In genomic region chr12:57518920-57519757, GRCh38 we compare ENCODE assay signal across 8 cellular contexts. TPM values are rescaled to one million over a fixed set of nuclear protein-coding genes. Genes with fewer than 3 reads are reported as not detected.
DNase-seq lines count a peak whose midpoint lies in the region; ATAC-seq, FAIRE-seq and TF ChIP-seq lines count a peak whose summit lies in the region.

No MANE protein-coding gene starts in this region.

- peaks cover 39% of the 10 kb centered on the region for H4K20me1 ChIP-seq in hepatocyte (ENCODE audit: insufficient read depth, poor library complexity, severe bottlenecking)

- H3K9me3 ChIP-seq in hepatocyte (ENCODE audit: low read depth) (no peaks in the 10 kb centered on the region), small intestine (ENCODE audit: control insufficient read depth, low read depth) (no peaks in the 10 kb centered on the region)

- ATAC-seq in activated naive CD8-positive, alpha-beta T cell treated with anti-CD3 and anti-CD28 coated beads, Interleukin-2, amount 10 ng/mL, durations not matched to agents 7 days and 5 days (ENCODE audit: low read depth): no peak
- ATAC-seq in HG03342 (IDR thresholded peaks at IDR 0.05; ENCODE audit: unreplicated experiment): no peak

- intact Hi-C loops in CD14-positive monocyte (cut with micrococcal nuclease): no loop called here

- H3K4me2 ChIP-seq in hepatocyte: peak overlapping the region; percentile 93

- peak overlapping the region; percentile 96 to 97 for H3K4me3 Mint-ChIP-seq in CD14-positive monocyte
- peak overlapping the region; percentile 93 to 100 (median 98) for H3K4me3 Mint-ChIP-seq in IgD-negative memory B cell
- peak overlapping the region; percentile 96 for H3K4me3 Mint-ChIP-seq in activated naive CD8-positive, alpha-beta T cell treated with anti-CD3 and anti-CD28 coated beads, Interleukin-2, amount 10 ng/mL, durations not matched to agents 7 days and 5 days

- 31% methylated on average over 7 of the region's 7 CpGs for WGBS in hepatocyte (ENCODE audit: low lambda C conversion rate, missing lambda C conversion rate)
- 23 to 27% (median 26%) methylated on average over 7 of the region's 7 CpGs for WGBS in small intestine, 3 donors

- H3K9me3 Mint-ChIP-seq in CD14-positive monocyte: peaks cover 0 to 2% (median 0%) of the 10 kb centered on the region in 7 donors
- H3K9me3 Mint-ChIP-seq in IgD-negative memory B cell: no peaks in the 10 kb centered on the region
- H3K9me3 Mint-ChIP-seq in activated naive CD8-positive, alpha-beta T cell treated with anti-CD3 and anti-CD28 coated beads, Interleukin-2, amount 10 ng/mL, durations not matched to agents 7 days and 5 days: no peaks in the 10 kb centered on the region

- no peaks in the 10 kb centered on the region for H3K36me3 ChIP-seq in hepatocyte (replicated peaks; ENCODE audit: insufficient read depth, low read depth)
- peaks cover 6 to 28% of the 10 kb centered on the region in 2 donors for H3K36me3 ChIP-seq in small intestine (ENCODE audit: control insufficient read depth in 2 of 2, insufficient read depth in 2 of 2, low read length in 2 of 2)

- peaks cover 40% of the 10 kb centered on the region for H3K79me2 ChIP-seq in hepatocyte

- DNase-seq in CD14-positive monocyte (ENCODE audit: low spot score): no peak
- DNase-seq in activated naive CD8-positive, alpha-beta T cell treated with anti-CD3 and anti-CD28 coated beads, Interleukin-2, amount 10 ng/mL, durations not matched to agents 7 days and 5 days: no peak
- DNase-seq in hepatocyte (ENCODE audit: low spot score): peak; percentile 46
- no peak for DNase-seq in small intestine
- DNase-seq in G401 (ENCODE audit: low spot score): no peak
- no peak for DNase-seq in hippocampal formation (lab: John Stamatoyannopoulos, UW)

- no peak for FAIRE-seq in small intestine (lab: Jason Lieb, UNC)

- POLR2A ChIA-PET in activated naive CD8-positive, alpha-beta T cell treated with anti-CD3 and anti-CD28 coated beads, Interleukin-2, amount 10 ng/mL, durations not matched to agents 7 days and 5 days (lab: Charles Lee): interaction anchor here (0.5 to 4.9 kb wide), 14 partner anchors 9 to 850 kb away, joined by 3 to 94 read pairs (median 5); partner anchors contain the start of genes ARHGAP9, DCTN2, GLI1 and MARS1

- H3K36me3 Mint-ChIP-seq in CD14-positive monocyte (peaks cover 51 to 52% of the 10 kb centered on the region in 2 donors), IgD-negative memory B cell (no peaks in the 10 kb centered on the region)
- peaks cover 34% of the 10 kb centered on the region for H3K36me3 Mint-ChIP-seq in activated naive CD8-positive, alpha-beta T cell treated with anti-CD3 and anti-CD28 coated beads, Interleukin-2, amount 10 ng/mL, durations not matched to agents 7 days and 5 days

- H3K4me3 ChIP-seq in hepatocyte (peak overlapping the region; percentile 69), small intestine (ENCODE audit: low read depth in 1 of 2, low read length in 2 of 2) (peak overlapping the region; percentile 78 to 85)

- no peak for TF ChIP-seq CTCF in CD14-positive monocyte (IDR thresholded peaks at IDR 0.05)
- no peak for TF ChIP-seq CTCF in hepatocyte (IDR thresholded peaks at IDR 0.05; ENCODE audit: poor library complexity)

- H3K9me2 ChIP-seq in hepatocyte (replicated peaks; ENCODE audit: insufficient read depth): no peaks in the 10 kb centered on the region

- peak overlapping the region; percentile 99 to 100 (median 99) for H3K27ac Mint-ChIP-seq in CD14-positive monocyte
- peak overlapping the region; percentile 99 to 100 (median 100) for H3K27ac Mint-ChIP-seq in IgD-negative memory B cell
- H3K27ac Mint-ChIP-seq in activated naive CD8-positive, alpha-beta T cell treated with anti-CD3 and anti-CD28 coated beads, Interleukin-2, amount 10 ng/mL, durations not matched to agents 7 days and 5 days: peak overlapping the region; percentile 100

- H3K4me1 ChIP-seq in hepatocyte (ENCODE audit: insufficient read depth) (peaks cover 16% of the 10 kb centered on the region), small intestine (ENCODE audit: control insufficient read depth in 2 of 2, insufficient read depth in 1 of 2, low read depth in 1 of 2, low read length in 1 of 2) (peaks cover under 1 to 8% of the 10 kb centered on the region in 2 donors)

- no peaks in the 10 kb centered on the region for H3K27me3 ChIP-seq in hepatocyte
- H3K27me3 ChIP-seq in small intestine (ENCODE audit: control insufficient read depth in 2 of 2, insufficient read depth in 2 of 2, low read length in 2 of 2): no peaks in the 10 kb centered on the region

- H3K4me1 Mint-ChIP-seq in CD14-positive monocyte (peaks cover 41% of the 10 kb centered on the region), IgD-negative memory B cell (peaks cover 29 to 37% (median 33%) of the 10 kb centered on the region in 3 donors)
- H3K4me1 Mint-ChIP-seq in activated naive CD8-positive, alpha-beta T cell treated with anti-CD3 and anti-CD28 coated beads, Interleukin-2, amount 10 ng/mL, durations not matched to agents 7 days and 5 days: peaks cover 47% of the 10 kb centered on the region

- in situ Hi-C loops in G401 (cut with HindIII; ENCODE audit: low sequenced_read_pairs): no loop called here

- H3K27me3 Mint-ChIP-seq in CD14-positive monocyte (ENCODE audit: low read depth in 3 of 3) (peaks cover 0 to 1% (median 0%) of the 10 kb centered on the region in 3 donors), IgD-negative memory B cell (peaks cover 1% of the 10 kb centered on the region)
- no peaks in the 10 kb centered on the region for H3K27me3 Mint-ChIP-seq in activated naive CD8-positive, alpha-beta T cell treated with anti-CD3 and anti-CD28 coated beads, Interleukin-2, amount 10 ng/mL, durations not matched to agents 7 days and 5 days

- H2AFZ ChIP-seq in hepatocyte: no peak overlapping the region

- H3K27ac ChIP-seq in hepatocyte (peak overlapping the region; percentile 98), small intestine (ENCODE audit: low read depth in 1 of 2, low read length in 1 of 2) (peak overlapping the region; percentile 96)

RNA-seq across cellular contexts. Expression of gene DDIT3, which starts 1.2 kb away (rescaled TPM):
- polyA plus RNA-seq in CD14-positive monocyte: 1 to 10 TPM; 9.3 to 9.4 TPM
- 32.2 TPM for polyA plus RNA-seq in IgD-negative memory B cell
- total RNA-seq in activated naive CD8-positive, alpha-beta T cell treated with anti-CD3 and anti-CD28 coated beads, Interleukin-2, amount 10 ng/mL, durations not matched to agents 7 days and 5 days: 10 to 100 TPM; 34.4 to 37.2 TPM
- total RNA-seq in hepatocyte: 92.7 and 105 TPM in 2 replicates
- 133 and 145 TPM in 2 replicates for polyA plus RNA-seq in hepatocyte
- 100 to 1,000 TPM in 1 of 3 donors, 10 to 100 TPM in 2; 45.2 to 105 (median 48.7) TPM for polyA plus RNA-seq in small intestine
- total RNA-seq in G401 (2014; rRNA removed; shearing (Covaris generic)): 23.7 and 24.6 TPM in 2 replicates

RNA-seq across cellular contexts. Expression of gene MBD6, which starts 3.5 kb away (rescaled TPM):
- polyA plus RNA-seq in CD14-positive monocyte (1 to 10 TPM; 2.4 to 2.6 TPM), IgD-negative memory B cell (6.3 TPM), hepatocyte (35.2 and 39.8 TPM in 2 replicates), small intestine (10 to 100 TPM; 20.5 to 41.6 (median 31.4) TPM)
- total RNA-seq in activated naive CD8-positive, alpha-beta T cell treated with anti-CD3 and anti-CD28 coated beads, Interleukin-2, amount 10 ng/mL, durations not matched to agents 7 days and 5 days: 10 to 100 TPM; 94.2 to 96.7 TPM
- 6.6 and 7.0 TPM in 2 replicates for total RNA-seq in hepatocyte
- total RNA-seq in G401 (2014; rRNA removed; shearing (Covaris generic)): 1.4 and 2.1 TPM in 2 replicates

RNA-seq across cellular contexts. Expression of gene DCTN2, which starts 27.9 kb away (rescaled TPM):
- 10 to 100 TPM; 72.8 to 82.2 TPM for polyA plus RNA-seq in CD14-positive monocyte
- 79.0 TPM for polyA plus RNA-seq in IgD-negative memory B cell
- 10 to 100 TPM; 81.0 to 84.4 TPM for total RNA-seq in activated naive CD8-positive, alpha-beta T cell treated with anti-CD3 and anti-CD28 coated beads, Interleukin-2, amount 10 ng/mL, durations not matched to agents 7 days and 5 days
- total RNA-seq in hepatocyte: 122 and 124 TPM in 2 replicates
- 110 and 112 TPM in 2 replicates for polyA plus RNA-seq in hepatocyte
- polyA plus RNA-seq in small intestine: 100 to 1,000 TPM; 125 to 224 (median 166) TPM
- 158 and 162 TPM in 2 replicates for total RNA-seq in G401 (2014; rRNA removed; shearing (Covaris generic))

RNA-seq across cellular contexts. Expression of gene KIF5A, which starts 30.7 kb away (rescaled TPM):
- not detected for polyA plus RNA-seq in CD14-positive monocyte
- polyA plus RNA-seq in IgD-negative memory B cell: not detected
- 1 to 10 TPM; 1.4 to 1.6 TPM for total RNA-seq in activated naive CD8-positive, alpha-beta T cell treated with anti-CD3 and anti-CD28 coated beads, Interleukin-2, amount 10 ng/mL, durations not matched to agents 7 days and 5 days
- 0.03 and 0.16 TPM in 2 replicates for total RNA-seq in hepatocyte
- 0.18 TPM in 2 replicates for polyA plus RNA-seq in hepatocyte
- 1 to 10 TPM in 1 of 3 donors, under 1 TPM in 1, not detected in 1; 0.27 to 8.4 TPM for polyA plus RNA-seq in small intestine
- not detected in 2 replicates for total RNA-seq in G401 (2014; rRNA removed; shearing (Covaris generic))

RNA-seq across cellular contexts. Expression of gene MARS1, which starts 31.3 kb away (rescaled TPM):
- polyA plus RNA-seq in CD14-positive monocyte (10 to 100 TPM; 63.5 to 79.8 TPM), IgD-negative memory B cell (76.6 TPM), hepatocyte (147 and 158 TPM in 2 replicates), small intestine (10 to 100 TPM; 62.2 to 93.4 (median 63.0) TPM)
- 100 to 1,000 TPM; 293 to 306 TPM for total RNA-seq in activated naive CD8-positive, alpha-beta T cell treated with anti-CD3 and anti-CD28 coated beads, Interleukin-2, amount 10 ng/mL, durations not matched to agents 7 days and 5 days
- 117 and 124 TPM in 2 replicates for total RNA-seq in hepatocyte
- total RNA-seq in G401 (2014; rRNA removed; shearing (Covaris generic)): 220 and 246 TPM in 2 replicates
